Comparison of ENCODE assay signal across 1 cellular context in genomic region chr10:34305189-34305588, GRCh38.
TF ChIP-seq lines count a peak whose summit lies in the region.

No MANE protein-coding gene starts in this region.

TF ChIP-seq in GM12878, 131 proteins besides CTCF, POLR2A, EP300 and RAD21 (continued from another document):
- TF ChIP-seq USF2 (IDR thresholded peaks at IDR 0.05; ENCODE audit: borderline replicate concordance, low read depth, low read length) (no peak), YY1 (IDR thresholded peaks at IDR 0.05; ENCODE audit: low read depth, low read length) (peak; percentile 34; the same call in 1 of the 2 replicates)
